Comparison of ENCODE assay signal across 8 cellular contexts in the genomic region with DNA sequence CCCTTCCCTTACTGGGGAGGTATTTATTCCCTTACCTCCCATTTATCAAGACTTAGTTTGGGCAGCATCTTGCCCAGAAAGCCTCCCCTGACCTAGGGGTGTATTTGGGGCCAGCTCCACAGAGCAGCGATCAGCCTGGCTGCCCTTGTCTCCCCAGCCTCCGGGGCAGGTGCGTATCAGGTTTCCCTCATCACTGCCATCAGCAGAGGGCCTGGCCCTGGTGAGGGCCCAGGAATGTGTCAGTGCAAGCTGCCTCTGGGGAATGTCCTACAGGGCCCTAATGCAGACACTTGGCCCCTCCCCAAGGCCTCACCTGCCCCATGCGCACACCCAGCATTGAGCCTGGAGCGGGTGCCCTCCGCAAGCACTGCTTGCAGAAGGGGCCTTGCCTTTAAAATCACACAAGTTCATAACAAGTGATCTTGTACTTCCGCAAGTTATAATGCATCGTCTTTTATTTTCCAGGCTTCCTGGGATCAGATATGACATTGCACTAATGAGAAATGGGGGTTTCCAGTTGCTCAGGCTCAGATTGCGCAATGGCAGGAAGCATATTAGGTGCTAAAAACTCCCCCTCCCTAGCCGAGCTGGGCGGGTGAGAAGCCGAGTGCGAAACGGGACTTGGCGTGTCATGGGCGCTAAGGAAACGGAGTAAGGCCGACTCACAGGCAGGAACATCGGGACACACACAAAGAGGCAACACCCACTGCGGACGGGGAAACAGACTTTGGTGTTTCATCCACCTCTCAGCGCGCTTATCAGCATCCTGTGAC. TPM values are rescaled to one million over a fixed set of nuclear protein-coding genes. Genes with fewer than 3 reads are reported as not detected.
DNase-seq lines count a peak whose midpoint lies in the region; ATAC-seq and TF ChIP-seq lines count a peak whose summit lies in the region.
"Had no signal": no experiment of that assay in that cellular context is flagged by ENCODE, and none has a peak within 500 bp of the region (broad histone marks: within the 10 kb centered on the region; RNA-seq: fewer than 3 reads in every experiment).

No MANE protein-coding gene starts in this region.

- WGBS in IMR-90 (ENCODE audit: extremely low coverage in 2 of 2, insufficient read length in 1 of 2), 2 experiments: 49% methylated on average over 9 of the region's 23 CpGs; no CpG with 5 or more reads in 1 of the 2 experiments
- WGBS in SK-N-SH (ENCODE audit: low lambda C conversion rate): 80% methylated on average over 19 of the region's 23 CpGs

- H3K4me2 ChIP-seq in IMR-90 (ENCODE audit: low read depth, low read length) (no peak overlapping the region), SK-N-SH (no peak overlapping the region)

- DNase-seq in IMR-90 (peak; percentile 71), left ventricle myocardium superior (peak; percentile 70), SK-N-SH (no peak), pons (ENCODE audit: low spot score) (no peak), DMS79 (lab: John Stamatoyannopoulos, UW) (no peak)
- DNase-seq in activated T-cell treated with anti-CD3 and anti-CD28 coated beads, Interleukin-2, amount 50 U/mL, for 48 hours: peak; percentile 50 to 58
- DNase-seq in stimulated activated CD8-positive, alpha-beta memory T cell treated with anti-CD3 and anti-CD28 coated beads, Interleukin-7, amount 100 ng/mL, for 4 hours (ENCODE audit: low read depth in 2 of 2): peak; percentile 45 to 56
- DNase-seq: activated CD4-positive, CD25-positive, alpha-beta regulatory T cell had no signal

- H3K4ac ChIP-seq in IMR-90 (ENCODE audit: low read depth, low read length): peak overlapping the region; percentile 6; the same call in 1 of the 2 replicates

- H3K27ac ChIP-seq in IMR-90 (ENCODE audit: insufficient read depth, low read length): no peak overlapping the region
- H3K27ac ChIP-seq in SK-N-SH (ENCODE audit: low read depth in 2 of 2, low read length in 1 of 2): no peak overlapping the region

- no peak overlapping the region for H3K4me3 ChIP-seq in IMR-90 (ENCODE audit: insufficient read depth, low read depth, low read length)
- H3K4me3 ChIP-seq in SK-N-SH (ENCODE audit: low read depth in 2 of 2, low read length in 1 of 2): no peak overlapping the region

- TF ChIP-seq RAD21 in IMR-90 (IDR thresholded peaks at IDR 0.05; ENCODE audit: low read length) (no peak), SK-N-SH (IDR thresholded peaks at IDR 0.05; ENCODE audit: low read length) (no peak)

- in situ Hi-C loops in IMR-90 (cut with MboI; ENCODE audit: low sequenced_read_pairs): no loop called here

- peak overlapping the region; percentile 64 for H2AK5ac ChIP-seq in IMR-90 (ENCODE audit: low read depth, low read length)

- ATAC-seq in IMR-90 (ENCODE audit: low read depth): no peak
- peak; percentile 40 for ATAC-seq in left ventricle myocardium superior

- H2BK15ac ChIP-seq in IMR-90 (ENCODE audit: low read depth, low read length): no peak overlapping the region; the same call in 2 of the 3 replicates

- H3K18ac ChIP-seq in IMR-90 (ENCODE audit: low read depth, low read length): no peak overlapping the region

- no peak overlapping the region for H2AK9ac ChIP-seq in IMR-90 (replicated peaks; ENCODE audit: low read depth, low read length, poor library complexity)

- CTCF ChIA-PET in IMR-90 (lab: Yijun Ruan, JAX) (no interaction called here), SK-N-SH (lab: Yijun Ruan, JAX) (no interaction called here)

- H3F3A ChIP-seq in SK-N-SH (replicated peaks; ENCODE audit: insufficient read depth): peaks cover 37% of the 10 kb centered on the region

- peak overlapping the region; percentile 71 for H2AFZ ChIP-seq in IMR-90 (replicated peaks; ENCODE audit: low read length, poor library complexity)
- H2AFZ ChIP-seq in SK-N-SH (ENCODE audit: low read depth): no peak overlapping the region

- no peak overlapping the region for H2BK20ac ChIP-seq in IMR-90 (ENCODE audit: low read depth, low read length)

- no peak overlapping the region; the same call in 1 of the 2 replicates for H4K91ac ChIP-seq in IMR-90 (ENCODE audit: insufficient read depth, low read depth, low read length)

- BruUV-seq in IMR-90 (replicated peaks; lab: Mats Ljungman, UMichigan): no TSS peak

- no peak overlapping the region for H3K9ac ChIP-seq in IMR-90 (ENCODE audit: low read depth, low read length)
- no peak overlapping the region for H3K9ac ChIP-seq in SK-N-SH

- H3K14ac ChIP-seq in IMR-90 (replicated peaks; ENCODE audit: low read depth, low read length): no peak overlapping the region; the same call in 1 of the 2 replicates

- dilution Hi-C loops in IMR-90 (cut with HindIII; ENCODE audit: low sequenced_read_pairs, unreplicated experiment): no loop called here

- TF ChIP-seq CTCF in IMR-90 (conservative IDR thresholded peaks at IDR 0.05; ENCODE audit: low read depth, low read length): no peak
- no peak for TF ChIP-seq CTCF in SK-N-SH (IDR thresholded peaks at IDR 0.05)

- 0 out of 2 replicates have a peak overlapping the region, but pooled peaks have one; percentile 30 for H2BK120ac ChIP-seq in IMR-90 (ENCODE audit: low read depth, low read length)

- H3K23ac ChIP-seq in IMR-90 (ENCODE audit: low read depth, low read length): no peak overlapping the region

- H4K20me1 ChIP-seq in IMR-90 (ENCODE audit: insufficient read depth, low read length): no peaks in the 10 kb centered on the region; the same call in 1 of the 2 replicates
- H4K20me1 ChIP-seq in SK-N-SH (ENCODE audit: insufficient read depth): no peaks in the 10 kb centered on the region

- peaks cover 19% of the 10 kb centered on the region for H3K9me1 ChIP-seq in IMR-90 (ENCODE audit: insufficient read depth, low read length)

- H2BK5ac ChIP-seq in IMR-90 (ENCODE audit: low read depth, low read length, poor library complexity, severe bottlenecking): no peak overlapping the region

- H3K79me2 ChIP-seq in SK-N-SH (ENCODE audit: insufficient read depth): peaks cover 2% of the 10 kb centered on the region; the same call in 1 of the 2 replicates

- intact Hi-C loops in IMR-90 (cut with micrococcal nuclease) (no loop called here), left ventricle myocardium superior (cut with micrococcal nuclease) (no loop called here)

- POLR2A ChIA-PET in IMR-90 (lab: Charles Lee; ENCODE audit: unreplicated experiment) (no interaction called here), SK-N-SH (lab: Yijun Ruan, JAX) (no interaction called here)

- TF ChIP-seq EP300 in SK-N-SH (IDR thresholded peaks at IDR 0.05; ENCODE audit: borderline replicate concordance in 1 of 2, low read depth in 1 of 2, low read length in 1 of 2): no peak

- H3K79me1 ChIP-seq in IMR-90 (ENCODE audit: low read depth in 1 of 2, low read length in 2 of 2): peaks cover 0 to 5% of the 10 kb centered on the region in 2 experiments; a peak in 2 of 4 replicates

- no peak for TF ChIP-seq POLR2A in IMR-90 (IDR thresholded peaks at IDR 0.05; ENCODE audit: low read depth, low read length)

- no peaks in the 10 kb centered on the region for H3K9me2 ChIP-seq in SK-N-SH

- H4K8ac ChIP-seq in IMR-90 (ENCODE audit: low read depth in 2 of 2, low read length in 2 of 2): no peak overlapping the region

- H3K27me3 ChIP-seq in IMR-90 (ENCODE audit: control insufficient read depth, insufficient read depth, low read length) (peaks cover 2% of the 10 kb centered on the region; the same call in 1 of the 2 replicates), SK-N-SH (ENCODE audit: insufficient read depth) (no peaks in the 10 kb centered on the region)

- H3K36me3 ChIP-seq in IMR-90 (ENCODE audit: control insufficient read depth, insufficient read depth, low read length): no peaks in the 10 kb centered on the region
- H3K36me3 ChIP-seq in SK-N-SH (replicated peaks in 1 of 2; ENCODE audit: control insufficient read depth in 1 of 2, insufficient read depth in 2 of 2, low read length in 1 of 2): no peaks in the 10 kb centered on the region

- H3K9me3 ChIP-seq in IMR-90 (ENCODE audit: control insufficient read depth, insufficient read depth, low read length) (no peaks in the 10 kb centered on the region), SK-N-SH (no peaks in the 10 kb centered on the region)

- peaks cover 25% of the 10 kb centered on the region for H3K4me1 ChIP-seq in IMR-90 (ENCODE audit: control insufficient read depth, insufficient read depth, low read length)
- H3K4me1 ChIP-seq in SK-N-SH (ENCODE audit: control insufficient read depth in 1 of 2, insufficient read depth in 2 of 2, low read depth in 1 of 2, low read length in 1 of 2): peaks cover 21 to 42% of the 10 kb centered on the region in 2 experiments; a peak in 3 of 4 replicates

- H4K5ac ChIP-seq in IMR-90 (ENCODE audit: low read depth, low read length): no peak overlapping the region

- H3K56ac ChIP-seq in IMR-90 (ENCODE audit: extremely low read depth, insufficient read depth, low read length): no peak overlapping the region

TF ChIP-seq in IMR-90, 13 proteins besides CTCF, POLR2A, EP300 and RAD21 (continues in another document):
- no peak for TF ChIP-seq RCOR1 (IDR thresholded peaks at IDR 0.05; ENCODE audit: insufficient replicate concordance, low read length)
- TF ChIP-seq CHD1 (IDR thresholded peaks at IDR 0.05; ENCODE audit: low read depth, low read length): no peak
- no peak for TF ChIP-seq MAFK (IDR thresholded peaks at IDR 0.05; ENCODE audit: low read depth, low read length)
- TF ChIP-seq CEBPB (IDR thresholded peaks at IDR 0.05; ENCODE audit: low read depth, low read length): peak; percentile 99
- TF ChIP-seq BHLHE40 (IDR thresholded peaks at IDR 0.05; ENCODE audit: low read depth, low read length): peak; percentile 61
- TF ChIP-seq MAZ (IDR thresholded peaks at IDR 0.05; ENCODE audit: borderline replicate concordance, low read depth, low read length): peak; percentile 33; the same call in 1 of the 2 replicates

RNA-seq across cellular contexts. Expression of gene AFAP1, which starts 25.4 kb away (rescaled TPM):
- total RNA-seq in IMR-90 (2012; rRNA removed): 48.2 and 60.3 TPM in 2 replicates
- 73.1 and 80.9 TPM in 2 replicates for polyA plus RNA-seq in IMR-90 (2012; rRNA removed)
- polyA plus RNA-seq in IMR-90 (2012; cell fraction: cytosol; rRNA removed): 67.3 and 67.7 TPM in 2 replicates
- polyA plus RNA-seq in IMR-90 (2012; cell fraction: nucleus; rRNA removed; ENCODE audit: low replicate concordance): 116 and 173 TPM in 2 replicates
- total RNA-seq in left ventricle myocardium superior: 7.7 TPM
- 40.6 and 67.9 TPM in 2 replicates for polyA plus RNA-seq in SK-N-SH (2012; rRNA removed)
- 48.9 and 59.9 TPM in 2 replicates for polyA plus RNA-seq in SK-N-SH (2012; cell fraction: cytosol; rRNA removed)
- 89.8 and 105 TPM in 2 replicates for polyA plus RNA-seq in SK-N-SH (2012; cell fraction: nucleus; rRNA removed)

Comparison
In these comparisons a context has a peak if more than half of its experiments do, and no peak if none do; other contexts are left out.
1. DNase-seq: peak in IMR-90 (single experiment), activated T-cell treated with anti-CD3 and anti-CD28 coated beads, Interleukin-2, amount 50 U/mL, for 48 hours (2 of 2), left ventricle myocardium superior (single experiment) and stimulated activated CD8-positive, alpha-beta memory T cell treated with anti-CD3 and anti-CD28 coated beads, Interleukin-7, amount 100 ng/mL, for 4 hours (2 of 2); none in SK-N-SH (single experiment), pons (single experiment) and DMS79 (single experiment).